Comparison of ENCODE assay signal across 8 cellular contexts in genomic region chr17:47189732-47190621, GRCh38. TPM values are rescaled to one million over a fixed set of nuclear protein-coding genes. Genes with fewer than 3 reads are reported as not detected.
DNase-seq lines count a peak whose midpoint lies in the region; ATAC-seq, FAIRE-seq and TF ChIP-seq lines count a peak whose summit lies in the region.

No MANE protein-coding gene starts in this region.

- H3K36me3 Mint-ChIP-seq in activated naive CD4-positive, alpha-beta T cell treated with anti-CD3 and anti-CD28 coated beads for 36 hours (ENCODE audit: low read depth) = peaks cover 10% of the 10 kb centered on the region
- no peaks in the 10 kb centered on the region for H3K36me3 Mint-ChIP-seq in astrocyte (ENCODE audit: low read depth, unreplicated experiment)

- H3K27ac ChIP-seq in astrocyte (ENCODE audit: low read depth, low read length) (peak overlapping the region; percentile 63), right lobe of liver (peak overlapping the region; percentile 26 to 53 (median 51)), transverse colon (peak overlapping the region; percentile 90 to 98 (median 95))

- H3K4me2 ChIP-seq in astrocyte (ENCODE audit: low read length) = peak overlapping the region; percentile 79

- CTCF ChIA-PET in activated naive CD4-positive, alpha-beta T cell treated with anti-CD3 and anti-CD28 coated beads for 36 hours (lab: Charles Lee) = interaction anchor here (0.6 to 1.3 kb wide), 2 partner anchors 14 to 39 kb away, joined by 3 to 7 read pairs; no protein-coding TSS in a partner anchor

- H3K79me2 ChIP-seq in astrocyte (ENCODE audit: insufficient read depth, low read length) = peaks cover 41% of the 10 kb centered on the region

- intact Hi-C loops in activated naive CD4-positive, alpha-beta T cell treated with anti-CD3 and anti-CD28 coated beads for 36 hours (cut with micrococcal nuclease) = loop anchor here (1.0 to 10.0 kb wide), 4 partner anchors 14 to 265 kb away; partner anchors contain the start of gene GOSR2
- intact Hi-C loops in right lobe of liver (cut with DNase I) = no loop called here
- intact Hi-C loops in transverse colon (cut with DNase I; ENCODE audit: low total_unique reads) = no loop called here

- peak overlapping the region; percentile 70 for H2AFZ ChIP-seq in astrocyte (ENCODE audit: low read depth, low read length)

- no peak for ATAC-seq in right lobe of liver
- no peak for ATAC-seq in GM18909 (IDR thresholded peaks at IDR 0.05; ENCODE audit: poor library complexity, unreplicated experiment)

- peak overlapping the region; percentile 84 for H3K4me3 Mint-ChIP-seq in activated naive CD4-positive, alpha-beta T cell treated with anti-CD3 and anti-CD28 coated beads for 36 hours
- H3K4me3 Mint-ChIP-seq in astrocyte (ENCODE audit: unreplicated experiment) = peak overlapping the region; percentile 99

- H3K27me3 ChIP-seq in astrocyte (ENCODE audit: insufficient read depth, low read length) = no peaks in the 10 kb centered on the region
- no peaks in the 10 kb centered on the region for H3K27me3 ChIP-seq in right lobe of liver
- no peaks in the 10 kb centered on the region for H3K27me3 ChIP-seq in transverse colon

- in situ Hi-C loops in transverse colon (cut with MboI; ENCODE audit: low pct_ligation_motif_present in 1 of 4, low pct_unique_long_range_greater_than_20kb in 1 of 4, low sequenced_read_pairs in 3 of 4) = no loop called here

- no peaks in the 10 kb centered on the region for H3K36me3 ChIP-seq in astrocyte (ENCODE audit: insufficient read depth, low read length)
- H3K36me3 ChIP-seq in right lobe of liver = no peaks in the 10 kb centered on the region
- no peaks in the 10 kb centered on the region for H3K36me3 ChIP-seq in transverse colon

- H3K4me1 Mint-ChIP-seq in activated naive CD4-positive, alpha-beta T cell treated with anti-CD3 and anti-CD28 coated beads for 36 hours (ENCODE audit: low read depth) = peaks cover 26% of the 10 kb centered on the region
- peaks cover 10% of the 10 kb centered on the region for H3K4me1 Mint-ChIP-seq in astrocyte (ENCODE audit: low read depth, unreplicated experiment)

- no peaks in the 10 kb centered on the region for H3K27me3 Mint-ChIP-seq in activated naive CD4-positive, alpha-beta T cell treated with anti-CD3 and anti-CD28 coated beads for 36 hours (ENCODE audit: low read depth)
- H3K27me3 Mint-ChIP-seq in astrocyte (ENCODE audit: low read depth, unreplicated experiment) = no peaks in the 10 kb centered on the region

- peak overlapping the region; percentile 99 for H3K9ac ChIP-seq in astrocyte (ENCODE audit: low read length)

- TF ChIP-seq EP300 in transverse colon (IDR thresholded peaks at IDR 0.05; ENCODE audit: low read depth) = no peak

- TF ChIP-seq POLR2A in right lobe of liver (IDR thresholded peaks at IDR 0.05) (no peak), transverse colon (IDR thresholded peaks at IDR 0.05) (no peak)

- no peak for FAIRE-seq in astrocyte (lab: Jason Lieb, UNC)

- DNase-seq in activated naive CD4-positive, alpha-beta T cell treated with anti-CD3 and anti-CD28 coated beads for 36 hours = no peak
- no peak for DNase-seq in activated naive CD4-positive, alpha-beta T cell treated with Interleukin-2 at 50 U/mL for 16 hours
- DNase-seq in astrocyte (ENCODE audit: low read depth) = no peak
- DNase-seq in right lobe of liver = no peak
- no peak for DNase-seq in transverse colon
- no peak for DNase-seq in NCI-H69 (lab: John Stamatoyannopoulos, UW)
- no peak for DNase-seq in EL

- TF ChIP-seq CTCF in astrocyte (IDR thresholded peaks at IDR 0.05; ENCODE audit: insufficient read depth, low read depth, low read length) (no peak), right lobe of liver (IDR thresholded peaks at IDR 0.05) (no peak), transverse colon (IDR thresholded peaks at IDR 0.05) (no peak)

- H3K4me1 ChIP-seq in astrocyte (ENCODE audit: insufficient read depth, low read length) (no peaks in the 10 kb centered on the region), right lobe of liver (peaks cover 0 to 15% (median 7%) of the 10 kb centered on the region in 4 donors), transverse colon (peaks cover 8 to 32% (median 27%) of the 10 kb centered on the region in 4 donors)

- WGBS in right lobe of liver (ENCODE audit: insufficient coverage, low coverage, low lambda C conversion rate, missing lambda C conversion rate) = 67% methylated on average over 9 of the region's 9 CpGs
- 62 to 75% methylated on average over 7 to 9 of the region's 9 CpGs for WGBS in transverse colon (ENCODE audit: low coverage in 1 of 2), 2 donors

- H3K9me3 ChIP-seq in astrocyte (ENCODE audit: insufficient read depth, low read depth, low read length) = no peaks in the 10 kb centered on the region
- no peaks in the 10 kb centered on the region for H3K9me3 ChIP-seq in right lobe of liver
- H3K9me3 ChIP-seq in transverse colon = no peaks in the 10 kb centered on the region

- H3K9me3 Mint-ChIP-seq in activated naive CD4-positive, alpha-beta T cell treated with anti-CD3 and anti-CD28 coated beads for 36 hours = no peaks in the 10 kb centered on the region
- H3K9me3 Mint-ChIP-seq in astrocyte (ENCODE audit: unreplicated experiment) = no peaks in the 10 kb centered on the region

- H3K27ac Mint-ChIP-seq in activated naive CD4-positive, alpha-beta T cell treated with anti-CD3 and anti-CD28 coated beads for 36 hours = peak overlapping the region; percentile 91
- peak overlapping the region; percentile 99 for H3K27ac Mint-ChIP-seq in astrocyte (ENCODE audit: unreplicated experiment)

- peak overlapping the region; percentile 45 for H3K4me3 ChIP-seq in astrocyte (ENCODE audit: insufficient read depth, low read depth, low read length)
- peak overlapping the region; percentile 23 to 87 (median 74) for H3K4me3 ChIP-seq in right lobe of liver
- peak overlapping the region; percentile 25 to 68 (median 65) for H3K4me3 ChIP-seq in transverse colon

- peaks cover 21% of the 10 kb centered on the region for H4K20me1 ChIP-seq in astrocyte (ENCODE audit: insufficient read depth, low read length)

RNA-seq across cellular contexts. Expression of gene CDC27, which starts 0.9 kb away (rescaled TPM):
- 100 to 1,000 TPM; 105 to 117 TPM for total RNA-seq in activated naive CD4-positive, alpha-beta T cell treated with anti-CD3 and anti-CD28 coated beads for 36 hours
- total RNA-seq in astrocyte (137 and 151 TPM in 2 replicates), right lobe of liver (10 to 100 TPM; 27.5 to 50.4 (median 32.9) TPM), transverse colon (10 to 100 TPM; 37.5 to 63.9 (median 40.6) TPM)

RNA-seq across cellular contexts. Expression of gene MYL4, which starts 19.2 kb away (rescaled TPM):
- not detected for total RNA-seq in activated naive CD4-positive, alpha-beta T cell treated with anti-CD3 and anti-CD28 coated beads for 36 hours
- 22.7 and 38.5 TPM in 2 replicates for total RNA-seq in astrocyte
- under 1 TPM in 4 of 6 experiments, not detected in 2; 0.42 to 0.80 (median 0.58) TPM for total RNA-seq in right lobe of liver
- not detected for total RNA-seq in transverse colon

Comparison
In these comparisons a context has a peak if more than half of its experiments do, and no peak if none do; other contexts are left out.
1. RNA of gene MYL4, which starts 19.2 kb away (total RNA-seq): 22.7 to 38.5 TPM in astrocyte; 0.42 to 0.80 TPM in right lobe of liver, not detected in activated naive CD4-positive, alpha-beta T cell treated with anti-CD3 and anti-CD28 coated beads for 36 hours and not detected in transverse colon; every median in the first group is over 10 times any median in the second.
2. Peak in every context shown above with its lines, with median percentiles within 50 percentile points of each other: H3K27ac ChIP-seq and H3K4me3 ChIP-seq.